ENCODE assay signal across 12 cellular contexts in genomic region chr21:26388731-26389231, GRCh38.
A peak's percentile ranks its signal among the peaks of the same experiment; 100 is the strongest.
DNase-seq lines count a peak whose midpoint lies in the region; ATAC-seq, FAIRE-seq and TF ChIP-seq lines count a peak whose summit lies in the region.
"Had no signal": no experiment of that assay in that cellular context is flagged by ENCODE, and none has a peak within 500 bp of the region (broad histone marks: within the 10 kb centered on the region; RNA-seq: fewer than 3 reads in every experiment).

No MANE protein-coding gene starts in this region.

- H3K27ac ChIP-seq in A673 (ENCODE audit: low read depth, low read length, poor library complexity, severe bottlenecking) (no peak overlapping the region), brain microvascular endothelial cell (peak overlapping the region; percentile 69)
- H3K27ac ChIP-seq: gastroesophageal sphincter had no signal

- in situ Hi-C loops in brain microvascular endothelial cell (cut with HindIII; ENCODE audit: low pct_ligation_motif_present, low sequenced_read_pairs) = no loop called here

- H3K27me3 Mint-ChIP-seq in activated CD4-positive, alpha-beta T cell treated with anti-CD3 and anti-CD28 coated beads, Interleukin-2, amount 10 ng/mL, durations not matched to agents 24 days and 14 days = no peaks in the 10 kb centered on the region

- no peaks in the 10 kb centered on the region for H3K9me3 ChIP-seq in A673 (ENCODE audit: low read depth, low read length, poor library complexity, severe bottlenecking)
- H3K9me3 ChIP-seq: gastroesophageal sphincter had no signal

- H3K4me1 Mint-ChIP-seq in activated CD4-positive, alpha-beta T cell treated with anti-CD3 and anti-CD28 coated beads, Interleukin-2, amount 10 ng/mL, durations not matched to agents 24 days and 14 days = no peaks in the 10 kb centered on the region

- H3K4me3 ChIP-seq in A673 (ENCODE audit: low read depth, low read length, poor library complexity, severe bottlenecking) (no peak overlapping the region), brain microvascular endothelial cell (ENCODE audit: low read depth, low read length) (no peak overlapping the region)
- H3K4me3 ChIP-seq: gastroesophageal sphincter had no signal

- no peak overlapping the region for H3K27ac Mint-ChIP-seq in activated CD4-positive, alpha-beta T cell treated with anti-CD3 and anti-CD28 coated beads, Interleukin-2, amount 10 ng/mL, durations not matched to agents 24 days and 14 days

- H3K36me3 ChIP-seq in A673 (ENCODE audit: insufficient read depth, low read length, poor library complexity, severe bottlenecking) = no peaks in the 10 kb centered on the region
- H3K36me3 ChIP-seq in brain microvascular endothelial cell (replicated peaks) = no peaks in the 10 kb centered on the region
- H3K36me3 ChIP-seq: gastroesophageal sphincter had no signal

- CTCF ChIA-PET in A673 (lab: Charles Lee) = no interaction called here

- no TSS peak for BruUV-seq in A673 (replicated peaks; lab: Mats Ljungman, UMichigan)

- intact Hi-C loops in A673 (cut with micrococcal nuclease; ENCODE audit: unreplicated experiment) = no loop called here
- intact Hi-C loops in activated CD4-positive, alpha-beta T cell treated with anti-CD3 and anti-CD28 coated beads, Interleukin-2, amount 10 ng/mL, durations not matched to agents 24 days and 14 days (cut with micrococcal nuclease) = no loop called here
- intact Hi-C loops in cardiac septum (cut with DNase I) = no loop called here

- FAIRE-seq in HTR-8/SVneo (lab: Jason Lieb, UNC) = peak; percentile 51
- FAIRE-seq: TTC549 had no signal

- H3K27me3 ChIP-seq in A673 (replicated peaks; ENCODE audit: insufficient read depth, low read depth, low read length, poor library complexity) = no peaks in the 10 kb centered on the region
- no peaks in the 10 kb centered on the region for H3K27me3 ChIP-seq in brain microvascular endothelial cell (replicated peaks)
- H3K27me3 ChIP-seq: gastroesophageal sphincter had no signal

- POLR2A ChIA-PET in A673 (lab: Charles Lee; ENCODE audit: low non-redundant PET) = no interaction called here

- no peak for TF ChIP-seq CTCF in A673 (conservative IDR thresholded peaks at IDR 0.05; ENCODE audit: low read depth, low read length)
- no peak for TF ChIP-seq CTCF in brain microvascular endothelial cell (IDR thresholded peaks at IDR 0.05; ENCODE audit: low read depth, low read length, missing control alignments)

- H3K4me1 ChIP-seq in A673 (ENCODE audit: insufficient read depth, low read length, poor library complexity, severe bottlenecking) = peaks cover 10% of the 10 kb centered on the region
- H3K4me1 ChIP-seq: gastroesophageal sphincter had no signal

- peaks cover 7% of the 10 kb centered on the region for H3K9me3 Mint-ChIP-seq in activated CD4-positive, alpha-beta T cell treated with anti-CD3 and anti-CD28 coated beads, Interleukin-2, amount 10 ng/mL, durations not matched to agents 24 days and 14 days

- H3K4me3 Mint-ChIP-seq in activated CD4-positive, alpha-beta T cell treated with anti-CD3 and anti-CD28 coated beads, Interleukin-2, amount 10 ng/mL, durations not matched to agents 24 days and 14 days = no peak overlapping the region
- H3K4me3 Mint-ChIP-seq: brain had no signal

- H3K36me3 Mint-ChIP-seq in activated CD4-positive, alpha-beta T cell treated with anti-CD3 and anti-CD28 coated beads, Interleukin-2, amount 10 ng/mL, durations not matched to agents 24 days and 14 days (ENCODE audit: low read depth) = no peaks in the 10 kb centered on the region
- H3K36me3 Mint-ChIP-seq: brain had no signal

- ATAC-seq in HG03280 (IDR thresholded peaks at IDR 0.05; ENCODE audit: unreplicated experiment) = no peak
- no peak for ATAC-seq in GM21360 (IDR thresholded peaks at IDR 0.05; ENCODE audit: unreplicated experiment)
- ATAC-seq: gastroesophageal sphincter had no signal

- DNase-seq in A673 (ENCODE audit: low spot score) (peak; percentile 51), HTR-8/SVneo (ENCODE audit: insufficient read length, low spot score) (peak; percentile 30), brain microvascular endothelial cell (peak; percentile 45), iris pigment epithelial cell (ENCODE audit: low read depth) (peak; percentile 75), cardiac septum (ENCODE audit: low spot score) (no peak)
- DNase-seq in activated CD4-positive, alpha-beta T cell treated with anti-CD3 and anti-CD28 coated beads, Interleukin-2, amount 10 ng/mL, durations not matched to agents 24 days and 14 days = no peak
- DNase-seq: NCI-H187 had no signal

Comparison
In these comparisons a context has a peak if more than half of its experiments do, and no peak if none do; other contexts are left out.
1. DNase-seq: peak in A673 (single experiment), HTR-8/SVneo (single experiment), brain microvascular endothelial cell (single experiment) and iris pigment epithelial cell (single experiment); none in activated CD4-positive, alpha-beta T cell treated with anti-CD3 and anti-CD28 coated beads, Interleukin-2, amount 10 ng/mL, durations not matched to agents 24 days and 14 days (single experiment) and cardiac septum (single experiment).